In genomic region chr1:39653546-39654031, GRCh38 we compare ENCODE assay signal across 8 cellular contexts. TPM values are rescaled to one million over a fixed set of nuclear protein-coding genes. Genes with fewer than 3 reads are reported as not detected.
DNase-seq lines count a peak whose midpoint lies in the region; ATAC-seq and TF ChIP-seq lines count a peak whose summit lies in the region.

No MANE protein-coding gene starts in this region.

- no peak overlapping the region for H2BK12ac ChIP-seq in trophoblast cell (ENCODE audit: low read length)

- H2AFZ ChIP-seq in trophoblast cell (ENCODE audit: insufficient read depth, low read length, poor library complexity) = no peak overlapping the region

- in situ Hi-C loops in SK-MEL-5 (cut with HindIII; ENCODE audit: low pct_unique_long_range_greater_than_20kb, low sequenced_read_pairs) = no loop called here

- H3K4ac ChIP-seq in trophoblast cell (ENCODE audit: low read depth, low read length) = no peak overlapping the region

- H3K23ac ChIP-seq in trophoblast cell (ENCODE audit: low read length) = no peak overlapping the region

- TF ChIP-seq CTCF in DOHH2 (IDR thresholded peaks at IDR 0.05; ENCODE audit: low read depth, low read length, poor library complexity, severe bottlenecking) = peak; percentile 81
- TF ChIP-seq CTCF in LNCaP clone FGC (IDR thresholded peaks at IDR 0.05; ENCODE audit: control insufficient read depth, extremely low read depth, insufficient read depth) = peak; percentile 96
- TF ChIP-seq CTCF in tibial artery (IDR thresholded peaks at IDR 0.05) = peak; percentile 95 to 98

- intact Hi-C loops in tibial artery (cut with DNase I; ENCODE audit: low total_unique reads) = loop anchor here (2.0 kb wide), 1 partner anchor 47 kb away; no protein-coding TSS in a partner anchor

- no CpG with 5 or more reads among the region's 8 CpGs for WGBS in trophoblast cell (ENCODE audit: extremely low coverage, insufficient coverage, insufficient read length)

- H3K4me2 ChIP-seq in DOHH2 (ENCODE audit: low read length) (0 out of 2 replicates have a peak overlapping the region, but pooled peaks have one; percentile 19), trophoblast cell (ENCODE audit: low read length) (no peak overlapping the region)

- DNase-seq in LNCaP clone FGC (ENCODE audit: low read depth) (peak; percentile 85), SK-MEL-5 (ENCODE audit: low read depth, low spot score) (peak; percentile 90), glomerular endothelial cell (ENCODE audit: extremely low read depth, low read depth, low spot score) (peak; percentile 25), trophoblast cell (peak; percentile 73 to 87), tibial artery (peak; percentile 84 to 88)
- DNase-seq in activated naive CD4-positive, alpha-beta T cell (lab: John Stamatoyannopoulos, UW) = peak in 3 of 4 experiments; percentile 48 to 66 (median 54)

- no peaks in the 10 kb centered on the region for H3K79me1 ChIP-seq in trophoblast cell (ENCODE audit: low read length)

- H3K4me3 ChIP-seq in DOHH2 (ENCODE audit: low read length) (no peak overlapping the region), LNCaP clone FGC (ENCODE audit: low read depth, low read length) (no peak overlapping the region), trophoblast cell (ENCODE audit: low read depth, low read length) (no peak overlapping the region), tibial artery (no peak overlapping the region)

- no peak overlapping the region for H3K18ac ChIP-seq in trophoblast cell (ENCODE audit: low read length)

- H3K36me3 ChIP-seq in DOHH2 (ENCODE audit: control insufficient read depth, low read length) = no peaks in the 10 kb centered on the region
- H3K36me3 ChIP-seq in trophoblast cell (ENCODE audit: control insufficient read depth in 1 of 2, insufficient read depth in 2 of 2, low read length in 2 of 2) = no peaks in the 10 kb centered on the region
- no peaks in the 10 kb centered on the region for H3K36me3 ChIP-seq in tibial artery

- H4K91ac ChIP-seq in trophoblast cell (ENCODE audit: low read depth, low read length) = no peak overlapping the region

- H3K9ac ChIP-seq in trophoblast cell (ENCODE audit: low read length) = no peak overlapping the region

- no peak overlapping the region for H3K14ac ChIP-seq in trophoblast cell (ENCODE audit: low read length)

- no peak overlapping the region for H4K8ac ChIP-seq in trophoblast cell (ENCODE audit: low read depth, low read length)

- H3K9me3 ChIP-seq in DOHH2 (ENCODE audit: control insufficient read depth, insufficient read depth, low read length) = no peaks in the 10 kb centered on the region
- no peaks in the 10 kb centered on the region for H3K9me3 ChIP-seq in trophoblast cell (ENCODE audit: insufficient read depth, low read depth, low read length)
- H3K9me3 ChIP-seq in tibial artery = no peaks in the 10 kb centered on the region

- H3K27ac ChIP-seq in DOHH2 (ENCODE audit: low read depth, low read length) = no peak overlapping the region
- H3K27ac ChIP-seq in trophoblast cell (ENCODE audit: low read depth, low read length) = no peak overlapping the region
- peak overlapping the region; percentile 68 to 69 for H3K27ac ChIP-seq in tibial artery

- ATAC-seq in GM18870 (IDR thresholded peaks at IDR 0.05; ENCODE audit: unreplicated experiment) = no peak

- no peak overlapping the region for H2BK5ac ChIP-seq in trophoblast cell (ENCODE audit: low read depth, low read length, poor library complexity)

- H3K27me3 ChIP-seq in DOHH2 (ENCODE audit: control insufficient read depth, low read length) (peaks cover 14% of the 10 kb centered on the region), trophoblast cell (ENCODE audit: insufficient read depth, low read length) (no peaks in the 10 kb centered on the region), tibial artery (no peaks in the 10 kb centered on the region)

- H3K79me2 ChIP-seq in DOHH2 (ENCODE audit: control insufficient read depth, low read length) (no peaks in the 10 kb centered on the region), trophoblast cell (ENCODE audit: control insufficient read depth, insufficient read depth, low read length, poor library complexity) (no peaks in the 10 kb centered on the region)

- no peaks in the 10 kb centered on the region for H4K20me1 ChIP-seq in DOHH2 (ENCODE audit: control insufficient read depth, insufficient read depth, low read depth, low read length)

- no peak overlapping the region for H4K12ac ChIP-seq in trophoblast cell (ENCODE audit: low read depth, low read length)

- H2BK120ac ChIP-seq in trophoblast cell (ENCODE audit: insufficient read depth, low read length, poor library complexity) = no peak overlapping the region

- H3F3A ChIP-seq in DOHH2 (ENCODE audit: control insufficient read depth, insufficient read depth) = no peaks in the 10 kb centered on the region

- no peaks in the 10 kb centered on the region for H3K9me2 ChIP-seq in DOHH2 (replicated peaks; ENCODE audit: control insufficient read depth, low read length)

- H3K4me1 ChIP-seq in DOHH2 (ENCODE audit: control insufficient read depth, low read length) (peaks cover 10% of the 10 kb centered on the region), trophoblast cell (ENCODE audit: control insufficient read depth in 1 of 2, insufficient read depth in 2 of 2, low read length in 2 of 2) (no peaks in the 10 kb centered on the region), tibial artery (peaks cover 0 to 28% (median 19%) of the 10 kb centered on the region in 4 donors)

- H2AK5ac ChIP-seq in trophoblast cell (ENCODE audit: low read length) = no peak overlapping the region

RNA-seq across cellular contexts. Expression of gene HEYL, which starts 14.1 kb away (rescaled TPM):
- total RNA-seq in SK-MEL-5 (2014; rRNA removed; shearing (Covaris generic)) = not detected in 2 replicates
- polyA plus RNA-seq in SK-MEL-5 (2015; cell fraction: cytosol; rRNA removed) = not detected in 2 replicates
- not detected in 2 replicates for polyA plus RNA-seq in SK-MEL-5 (2015; cell fraction: nucleus; rRNA removed)
- total RNA-seq in glomerular endothelial cell = 0.44 and 0.82 TPM in 2 replicates
- polyA plus RNA-seq in trophoblast cell (2013) = 0.26 and 0.32 TPM in 2 replicates

RNA-seq across cellular contexts. Expression of gene NT5C1A, which starts 18.3 kb away (rescaled TPM):
- total RNA-seq in SK-MEL-5 (2014; rRNA removed; shearing (Covaris generic)) = 0.13 TPM in 2 replicates
- not detected in 2 replicates for polyA plus RNA-seq in SK-MEL-5 (2015; cell fraction: cytosol; rRNA removed)
- polyA plus RNA-seq in SK-MEL-5 (2015; cell fraction: nucleus; rRNA removed) = not detected in 2 replicates
- not detected in 2 replicates for total RNA-seq in glomerular endothelial cell
- not detected in 2 replicates for polyA plus RNA-seq in trophoblast cell (2013)

RNA-seq across cellular contexts. Expression of gene HPCAL4, which starts 37.6 kb away (rescaled TPM):
- 0.93 and 1.3 TPM in 2 replicates for total RNA-seq in SK-MEL-5 (2014; rRNA removed; shearing (Covaris generic))
- polyA plus RNA-seq in SK-MEL-5 (2015; cell fraction: cytosol; rRNA removed) = 0.70 and 0.85 TPM in 2 replicates
- polyA plus RNA-seq in SK-MEL-5 (2015; cell fraction: nucleus; rRNA removed) = 0.30 and 1.2 TPM in 2 replicates
- total RNA-seq in glomerular endothelial cell = not detected in 2 replicates
- polyA plus RNA-seq in trophoblast cell (2013) = 0.40 and 0.47 TPM in 2 replicates

Comparison
In these comparisons a context has a peak if more than half of its experiments do, and no peak if none do; other contexts are left out.
1. H3K27ac ChIP-seq: peak in tibial artery (2 of 2); none in DOHH2 (single experiment) and trophoblast cell (single experiment).
2. DNase-seq: peak in every context shown above with its lines; median percentile 90 in SK-MEL-5; 86 in tibial artery; 85 in LNCaP clone FGC; 80 in trophoblast cell; 54 in activated naive CD4-positive, alpha-beta T cell; 25 in glomerular endothelial cell.
3. Peak in every context shown above with its lines, with median percentiles within 50 percentile points of each other: CTCF ChIP-seq.